In genomic region chr9:89359636-89360315, GRCh38 we compare ENCODE assay signal across 9 cellular contexts. TPM values are rescaled to one million over a fixed set of nuclear protein-coding genes. Genes with fewer than 3 reads are reported as not detected.
DNase-seq lines count a peak whose midpoint lies in the region; ATAC-seq and TF ChIP-seq lines count a peak whose summit lies in the region.
"Had no signal": no experiment of that assay in that cellular context is flagged by ENCODE, and none has a peak within 500 bp of the region (broad histone marks: within the 10 kb centered on the region; RNA-seq: fewer than 3 reads in every experiment).

No MANE protein-coding gene starts in this region.

- H3K9me3 ChIP-seq in upper lobe of right lung: no peaks in the 10 kb centered on the region

- no peaks in the 10 kb centered on the region for H3K9me3 Mint-ChIP-seq in activated CD8-positive, alpha-beta memory T cell treated with anti-CD3 and anti-CD28 coated beads, Interleukin-2, amount 10 ng/mL, durations not matched to agents 7 days and 5 days (ENCODE audit: low read depth)

- H3K27ac ChIP-seq in upper lobe of right lung: peak overlapping the region; percentile 47

- peaks cover 35% of the 10 kb centered on the region for H3K4me1 Mint-ChIP-seq in activated CD8-positive, alpha-beta memory T cell treated with anti-CD3 and anti-CD28 coated beads, Interleukin-2, amount 10 ng/mL, durations not matched to agents 7 days and 5 days

- H3K36me3 ChIP-seq in upper lobe of right lung: peaks cover 79% of the 10 kb centered on the region

- no peak for TF ChIP-seq CTCF in upper lobe of right lung (IDR thresholded peaks at IDR 0.05)

- ATAC-seq in Right ventricle myocardium superior (ENCODE audit: poor library complexity) (peak; percentile 57), Right ventricle myocardium inferior (no peak), upper lobe of right lung (no peak)
- no peak for ATAC-seq in activated CD8-positive, alpha-beta memory T cell treated with anti-CD3 and anti-CD28 coated beads, Interleukin-2, amount 10 ng/mL, durations not matched to agents 7 days and 5 days

- CTCF ChIA-PET in activated CD8-positive, alpha-beta memory T cell treated with anti-CD3 and anti-CD28 coated beads, Interleukin-2, amount 10 ng/mL, durations not matched to agents 7 days and 5 days (lab: Charles Lee): interaction anchor here (0.8 kb wide), 1 partner anchor 17 kb away, joined by 3 read pairs; no protein-coding TSS in a partner anchor

- H3K27me3 Mint-ChIP-seq in activated CD8-positive, alpha-beta memory T cell treated with anti-CD3 and anti-CD28 coated beads, Interleukin-2, amount 10 ng/mL, durations not matched to agents 7 days and 5 days: no peaks in the 10 kb centered on the region

- H3K27me3 ChIP-seq in upper lobe of right lung: no peaks in the 10 kb centered on the region

- DNase-seq in Right ventricle myocardium superior (no peak), Right ventricle myocardium inferior (ENCODE audit: missing footprints) (no peak), islet precursor cell (peak; percentile 21), upper lobe of right lung (no peak), OCI-M2 (lab: John Stamatoyannopoulos, UW; ENCODE audit: unreplicated experiment) (no peak), NCI-H526 treated with DMSO at 0.1 percent for 48 hours (lab: John Stamatoyannopoulos, UW) (no peak), NCI-H69 (lab: John Stamatoyannopoulos, UW) (no peak)
- DNase-seq in activated CD8-positive, alpha-beta memory T cell treated with anti-CD3 and anti-CD28 coated beads, Interleukin-2, amount 10 ng/mL, durations not matched to agents 7 days and 5 days: peak; percentile 38
- DNase-seq: Kasumi-1 had no signal

- H3K4me3 ChIP-seq in upper lobe of right lung: no peak overlapping the region

- peaks cover 16% of the 10 kb centered on the region for H3K4me1 ChIP-seq in upper lobe of right lung

- H3K27ac Mint-ChIP-seq in activated CD8-positive, alpha-beta memory T cell treated with anti-CD3 and anti-CD28 coated beads, Interleukin-2, amount 10 ng/mL, durations not matched to agents 7 days and 5 days: no peak overlapping the region

- H3K4me3 Mint-ChIP-seq in activated CD8-positive, alpha-beta memory T cell treated with anti-CD3 and anti-CD28 coated beads, Interleukin-2, amount 10 ng/mL, durations not matched to agents 7 days and 5 days: no peak overlapping the region

- peaks cover 45% of the 10 kb centered on the region for H3K36me3 Mint-ChIP-seq in activated CD8-positive, alpha-beta memory T cell treated with anti-CD3 and anti-CD28 coated beads, Interleukin-2, amount 10 ng/mL, durations not matched to agents 7 days and 5 days

- intact Hi-C loops in Right ventricle myocardium superior (cut with DNase I) (no loop called here), Right ventricle myocardium inferior (cut with DNase I) (loop anchor here (10.0 kb wide), 1 partner anchor 65 kb away; no protein-coding TSS in a partner anchor), upper lobe of right lung (cut with DNase I) (no loop called here)

RNA-seq across cellular contexts. Expression of gene SECISBP2, which starts 41.5 kb away (rescaled TPM):
- total RNA-seq in Right ventricle myocardium superior (14.2 TPM), Right ventricle myocardium inferior (16.4 TPM), upper lobe of right lung (58.0 TPM)
- 10 to 100 TPM; 36.1 to 40.2 TPM for total RNA-seq in activated CD8-positive, alpha-beta memory T cell treated with anti-CD3 and anti-CD28 coated beads, Interleukin-2, amount 10 ng/mL, durations not matched to agents 7 days and 5 days

RNA-seq across cellular contexts. Expression of gene CKS2, which starts 48.8 kb away (rescaled TPM):
- total RNA-seq in Right ventricle myocardium superior: 7.1 TPM
- 9.7 TPM for total RNA-seq in Right ventricle myocardium inferior
- total RNA-seq in activated CD8-positive, alpha-beta memory T cell treated with anti-CD3 and anti-CD28 coated beads, Interleukin-2, amount 10 ng/mL, durations not matched to agents 7 days and 5 days: 100 to 1,000 TPM; 200 to 225 TPM
- total RNA-seq in upper lobe of right lung: 15.0 TPM

Comparison
In these comparisons a context has a peak if more than half of its experiments do, and no peak if none do; other contexts are left out.
1. DNase-seq: peak in activated CD8-positive, alpha-beta memory T cell treated with anti-CD3 and anti-CD28 coated beads, Interleukin-2, amount 10 ng/mL, durations not matched to agents 7 days and 5 days (single experiment) and islet precursor cell (single experiment); none in Right ventricle myocardium superior (single experiment), Right ventricle myocardium inferior (single experiment), upper lobe of right lung (single experiment), OCI-M2 (single experiment), NCI-H526 treated with DMSO at 0.1 percent for 48 hours (single experiment) and NCI-H69 (single experiment).
2. RNA of gene CKS2, which starts 48.8 kb away (total RNA-seq): 200 to 225 TPM in activated CD8-positive, alpha-beta memory T cell treated with anti-CD3 and anti-CD28 coated beads, Interleukin-2, amount 10 ng/mL, durations not matched to agents 7 days and 5 days; 15.0 TPM in upper lobe of right lung (single experiment), 9.7 TPM in Right ventricle myocardium inferior (single experiment) and 7.1 TPM in Right ventricle myocardium superior (single experiment); every median in the first group is over 10 times any median in the second.